Comparison of ENCODE assay signal across 19 cellular contexts in the genomic region with DNA sequence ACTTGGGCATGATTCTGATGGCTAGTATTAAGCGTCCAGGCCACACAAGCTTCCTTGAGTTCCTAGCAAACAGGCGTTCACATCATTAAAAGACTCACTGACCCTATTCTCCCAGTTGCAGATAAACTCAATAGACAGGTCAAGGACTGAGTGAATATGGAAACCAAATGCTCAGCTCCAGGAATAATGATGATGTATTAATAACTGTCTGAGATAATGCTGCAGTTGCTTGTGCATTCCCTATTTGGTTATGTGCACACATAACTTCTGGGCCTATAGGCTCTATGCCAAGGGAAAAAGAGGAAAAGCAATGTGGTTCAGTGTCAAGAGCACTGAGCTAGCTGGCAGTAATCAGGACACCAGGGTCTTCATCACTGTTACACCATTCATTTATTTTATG. TPM values are rescaled to one million over a fixed set of nuclear protein-coding genes. Genes with fewer than 3 reads are reported as not detected.
"Had no signal": no experiment of that assay in that cellular context is flagged by ENCODE, and none has a peak within 500 bp of the region (broad histone marks: within the 10 kb centered on the region; RNA-seq: fewer than 3 reads in every experiment).

No MANE protein-coding gene starts in this region.

- H3K27ac ChIP-seq: brain microvascular endothelial cell, upper lobe of left lung, VCaP had no signal

- ATAC-seq: activated T-cell treated with anti-CD3 and anti-CD28 coated beads, Interleukin-2, amount 50 U/mL, for 4 hours; mucosa of descending colon; naive thymus-derived CD4-positive, alpha-beta T cell; stimulated activated naive CD8-positive, alpha-beta T cell treated with anti-CD3 and anti-CD28 coated beads, Interleukin-15, Interleukin-2, amounts not matched to agents 100 U/mL and 50 U/mL, for 24 hours had no signal

- H3K4me3 ChIP-seq: mucosa of descending colon, ovary, upper lobe of left lung had no signal

- DNase-seq: activated CD4-positive, alpha-beta T cell treated with anti-CD3 and anti-CD28 coated beads, Interleukin-2, amount 50 U/mL, for 1 hour; activated CD4-positive, CD25-positive, alpha-beta regulatory T cell treated with anti-CD3 and anti-CD28 coated beads, Interleukin-2, amount 50 U/mL, for 72 hours; activated CD8-positive, alpha-beta memory T cell treated with anti-CD3 and anti-CD28 coated beads, Interleukin-2, amount 50 U/mL, for 4 hours; activated naive CD4-positive, alpha-beta T cell treated with anti-CD3 and anti-CD28 coated beads for 36 hours; activated T-cell treated with anti-CD3 and anti-CD28 coated beads, Interleukin-2, amount 50 U/mL, for 4 hours; brain microvascular endothelial cell; cortex of kidney; erythroblast; head of caudate nucleus; mesenchymal stem cell; mucosa of descending colon; naive thymus-derived CD4-positive, alpha-beta T cell; ovary; stimulated activated CD4-positive, alpha-beta T cell treated with anti-CD3 and anti-CD28 coated beads, Interleukin-2, amount 100 ng/mL, for 24 hours; stimulated activated naive CD8-positive, alpha-beta T cell treated with anti-CD3 and anti-CD28 coated beads, Interleukin-15, Interleukin-2, amounts not matched to agents 100 U/mL and 50 U/mL, for 24 hours; T-helper 2 cell; upper lobe of left lung had no signal

- H3K27me3 ChIP-seq: brain microvascular endothelial cell, ovary had no signal

- H3K36me3 ChIP-seq: brain microvascular endothelial cell, ovary, upper lobe of left lung had no signal

- H3K4me1 ChIP-seq: upper lobe of left lung had no signal

- H3K9me3 ChIP-seq: mucosa of descending colon, ovary, upper lobe of left lung had no signal

RNA-seq across cellular contexts. Expression of a gene that starts 51.9 kb away (rescaled TPM):
- total RNA-seq: activated naive CD4-positive, alpha-beta T cell treated with anti-CD3 and anti-CD28 coated beads for 36 hours; activated T-cell treated with anti-CD3 and anti-CD28 coated beads, Interleukin-2, amount 50 U/mL, for 4 hours; kidney epithelial cell; naive thymus-derived CD4-positive, alpha-beta T cell had no signal
- polyA plus RNA-seq: naive thymus-derived CD4-positive, alpha-beta T cell had no signal
